Comparison of ENCODE assay signal across 8 cellular contexts in the genomic region with DNA sequence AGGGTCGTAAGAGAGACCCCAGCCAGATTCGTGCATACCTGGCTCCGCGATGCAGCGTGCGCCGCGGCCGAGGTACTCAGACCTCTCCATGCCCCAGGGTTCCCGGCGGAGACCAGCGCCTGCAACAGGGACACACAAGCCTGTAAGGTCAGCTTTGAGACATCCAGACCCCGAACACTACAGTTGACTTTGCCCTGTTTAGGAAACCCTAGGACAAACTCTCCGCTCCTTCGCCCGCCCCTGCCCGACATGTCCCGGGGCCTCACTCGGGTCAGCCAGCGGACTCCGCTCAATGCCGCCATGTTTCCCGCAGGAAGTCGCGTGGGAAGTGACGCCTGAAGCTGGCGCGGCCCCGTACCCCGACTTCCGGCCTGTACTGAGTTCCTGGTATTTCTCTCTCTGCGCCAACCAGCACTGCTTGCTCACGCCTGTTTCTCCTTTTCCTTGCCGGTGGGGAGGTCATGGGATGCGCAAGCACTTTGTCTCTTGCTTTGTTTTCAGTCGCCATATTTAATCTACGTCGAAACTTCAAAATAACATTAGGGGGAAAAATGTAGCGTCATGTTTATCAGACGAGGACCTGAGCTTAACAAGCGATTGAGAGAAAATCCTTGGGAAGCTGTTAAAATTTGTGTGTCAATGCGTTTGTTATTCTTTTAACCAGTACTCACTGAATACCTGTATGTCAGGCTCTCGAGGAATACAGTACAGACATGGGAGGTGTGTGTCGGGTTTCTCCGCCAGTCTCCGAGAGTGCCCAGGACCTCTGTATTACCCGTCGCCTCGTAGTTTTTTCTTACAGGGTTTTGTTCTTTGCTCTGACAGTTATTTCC.
DNase-seq lines count a peak whose midpoint lies in the region; ATAC-seq and TF ChIP-seq lines count a peak whose summit lies in the region.

IDH3B (minus strand) TSS at position 330 of the 833 bp plus-strand sequence; CDS start at position 302, 28 bp downstream.

- peak; percentile 90 for TF ChIP-seq POLR2A in GM18951 (IDR thresholded peaks at IDR 0.05; ENCODE audit: extremely low read depth, insufficient read depth, insufficient read length)

- ATAC-seq in HG03280 (IDR thresholded peaks at IDR 0.05; ENCODE audit: unreplicated experiment): peak; percentile 87
- ATAC-seq in activated CD4-positive, CD25-positive, alpha-beta regulatory T cell treated with anti-CD3 and anti-CD28 coated beads, Interleukin-2, amount 50 U/mL, for 24 hours: peak; percentile 98 to 99

- DNase-seq in AG08395 (ENCODE audit: low spot score): peak; percentile 96
- peak; percentile 84 to 88 for DNase-seq in NCI-H446 (lab: John Stamatoyannopoulos, UW)
- peak; percentile 94 for DNase-seq in cerebellar cortex (ENCODE audit: low spot score)
- peak; percentile 96 for DNase-seq in islet precursor cell
- peak; percentile 84 to 87 (median 87) for DNase-seq in stimulated activated CD4-positive, alpha-beta T cell treated with anti-CD3 and anti-CD28 coated beads, Interleukin-12 subunit alpha, Interleukin-12 subunit beta, amount 100 ng/mL, for 48 hours (ENCODE audit: low read depth in 2 of 3, low spot score in 1 of 3)

- in situ Hi-C loops in GM18951 (cut with MboI; ENCODE audit: low sequenced_read_pairs, unreplicated experiment): no loop called here

Comparison
In these comparisons a context has a peak if more than half of its experiments do, and no peak if none do; other contexts are left out.
1. Peak in every context shown above with its lines: DNase-seq and ATAC-seq.